Comparison of ENCODE assay signal across 17 cellular contexts in the genomic region with DNA sequence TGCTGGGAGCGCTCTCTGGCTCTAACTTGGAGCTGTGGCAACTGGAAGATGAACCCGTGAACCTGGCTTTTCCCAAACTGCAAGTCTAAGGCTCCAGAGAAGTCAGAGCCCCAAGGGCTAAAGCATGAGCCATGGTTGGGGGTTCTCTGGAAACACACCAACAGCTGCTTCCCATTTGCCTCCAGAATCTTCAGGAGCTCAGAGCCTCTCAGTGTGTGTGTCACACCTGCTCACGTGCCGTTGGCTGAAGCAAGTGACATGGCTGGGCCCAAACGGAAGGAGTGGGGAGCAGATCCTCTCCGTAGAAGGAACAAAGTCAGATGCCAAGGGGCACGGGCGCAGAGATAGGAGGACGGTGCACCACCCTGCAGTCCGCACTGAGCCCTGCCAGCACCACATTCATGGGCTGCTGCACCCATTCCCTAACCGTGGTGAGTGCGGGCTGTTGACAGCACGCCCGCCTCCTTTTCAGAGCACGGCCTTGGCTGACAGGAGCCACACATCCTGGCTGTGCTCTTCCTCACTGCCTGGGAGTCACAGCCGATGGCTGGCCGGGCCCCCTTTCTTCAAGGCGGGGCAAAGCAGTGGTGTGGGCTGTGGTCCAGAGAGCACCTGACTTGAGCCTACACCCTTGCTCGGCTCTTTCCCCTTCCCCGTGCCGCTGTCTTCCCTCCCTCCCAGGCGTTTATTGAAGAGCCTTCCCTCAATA. TPM values are rescaled to one million over a fixed set of nuclear protein-coding genes. Genes with fewer than 3 reads are reported as not detected.
DNase-seq lines count a peak whose midpoint lies in the region; ATAC-seq and TF ChIP-seq lines count a peak whose summit lies in the region.
"Had no signal": no experiment of that assay in that cellular context is flagged by ENCODE, and none has a peak within 500 bp of the region (broad histone marks: within the 10 kb centered on the region; RNA-seq: fewer than 3 reads in every experiment).

No MANE protein-coding gene starts in this region.

- H3K27ac Mint-ChIP-seq in CD14-positive monocyte (no peak overlapping the region), osteocyte (ENCODE audit: unreplicated experiment) (no peak overlapping the region)

- no peaks in the 10 kb centered on the region for H4K20me1 ChIP-seq in osteoblast (ENCODE audit: insufficient read depth, low read length)

- H3K9ac ChIP-seq in SK-N-MC (ENCODE audit: insufficient read length): peak overlapping the region; percentile 62

- peaks cover 0 to 7% (median 5%) of the 10 kb centered on the region in 7 donors for H3K9me3 Mint-ChIP-seq in CD14-positive monocyte
- no peaks in the 10 kb centered on the region for H3K9me3 Mint-ChIP-seq in osteocyte (ENCODE audit: unreplicated experiment)
- H3K9me3 Mint-ChIP-seq: activated naive CD4-positive, alpha-beta T cell treated with anti-CD3 and anti-CD28 coated beads, Interleukin-2, amount 50 U/mL, for 72 hours; CD4-positive, CD25-positive, alpha-beta regulatory T cell had no signal

- H3K4me1 Mint-ChIP-seq in CD14-positive monocyte (peaks cover 11% of the 10 kb centered on the region), osteocyte (ENCODE audit: unreplicated experiment) (no peaks in the 10 kb centered on the region)
- H3K4me1 Mint-ChIP-seq: CD4-positive, CD25-positive, alpha-beta regulatory T cell had no signal

- H3K27me3 Mint-ChIP-seq in CD14-positive monocyte (ENCODE audit: low read depth in 3 of 3) (peaks cover 6 to 18% (median 7%) of the 10 kb centered on the region in 3 donors), osteocyte (ENCODE audit: unreplicated experiment) (peaks cover 3% of the 10 kb centered on the region)

- TF ChIP-seq CTCF in CD14-positive monocyte (IDR thresholded peaks at IDR 0.05): no peak
- no peak for TF ChIP-seq CTCF in osteoblast (IDR thresholded peaks at IDR 0.05; ENCODE audit: extremely low read depth, low read depth, low read length)
- no peak for TF ChIP-seq CTCF in osteocyte (IDR thresholded peaks at IDR 0.05)

- intact Hi-C loops in CD14-positive monocyte (cut with micrococcal nuclease): no loop called here

- H3K27ac ChIP-seq in SK-N-MC (peak overlapping the region; percentile 95), osteoblast (ENCODE audit: low read depth, low read length) (no peak overlapping the region)
- H3K27ac ChIP-seq: A549, pancreas, SJSA1, testis had no signal

- DNase-seq in CD14-positive monocyte (ENCODE audit: low spot score) (no peak), SK-N-MC (ENCODE audit: low read depth, low spot score) (no peak), iPS-NIHi11 (ENCODE audit: low spot score) (peak; percentile 57), osteoblast (ENCODE audit: insufficient read length, low spot score, missing footprints) (peak; percentile 75), osteocyte (ENCODE audit: extremely low spot score, unreplicated experiment) (no peak), NCI-H146 treated with DMSO at 0.1 percent for 48 hours (lab: John Stamatoyannopoulos, UW; ENCODE audit: unreplicated experiment) (no peak)
- DNase-seq: CD4-positive, CD25-positive, alpha-beta regulatory T cell; DMS153; NCI-H1694 treated with DMSO at 0.1 percent for 48 hours; NCI-H446 treated with DMSO at 0.1 percent for 48 hours; testis had no signal

- no peak for ATAC-seq in HG02938 (IDR thresholded peaks at IDR 0.05; ENCODE audit: unreplicated experiment)
- ATAC-seq in GM18861 (IDR thresholded peaks at IDR 0.05; ENCODE audit: unreplicated experiment): no peak
- ATAC-seq: activated naive CD4-positive, alpha-beta T cell treated with anti-CD3 and anti-CD28 coated beads, Interleukin-2, amount 50 U/mL, for 72 hours had no signal

- H3K4me1 ChIP-seq in osteoblast (ENCODE audit: insufficient read depth, low read length): no peaks in the 10 kb centered on the region
- H3K4me1 ChIP-seq: A549, pancreas, SJSA1, testis had no signal

- H3K79me2 ChIP-seq in osteoblast (ENCODE audit: insufficient read depth, low read length): no peaks in the 10 kb centered on the region

- H3K9me3 ChIP-seq in SK-N-MC (ENCODE audit: low read depth, low read length): no peaks in the 10 kb centered on the region
- H3K9me3 ChIP-seq in osteoblast (ENCODE audit: low read depth, low read length): no peaks in the 10 kb centered on the region
- H3K9me3 ChIP-seq: A549, pancreas, SJSA1, testis had no signal

- H2AFZ ChIP-seq in osteoblast (ENCODE audit: low read length): peak overlapping the region; percentile 29

- no peaks in the 10 kb centered on the region for H3K36me3 Mint-ChIP-seq in CD14-positive monocyte
- no peaks in the 10 kb centered on the region for H3K36me3 Mint-ChIP-seq in osteocyte (ENCODE audit: unreplicated experiment)
- H3K36me3 Mint-ChIP-seq: activated naive CD4-positive, alpha-beta T cell treated with anti-CD3 and anti-CD28 coated beads, Interleukin-2, amount 50 U/mL, for 72 hours; CD4-positive, CD25-positive, alpha-beta regulatory T cell had no signal

- peak overlapping the region; percentile 16 to 34 for H3K4me3 Mint-ChIP-seq in CD14-positive monocyte
- H3K4me3 Mint-ChIP-seq in osteocyte (ENCODE audit: unreplicated experiment): no peak overlapping the region
- H3K4me3 Mint-ChIP-seq: CD4-positive, CD25-positive, alpha-beta regulatory T cell had no signal

- H3K27me3 ChIP-seq in osteoblast (ENCODE audit: insufficient read depth, low read length): peaks cover 19% of the 10 kb centered on the region
- H3K27me3 ChIP-seq: pancreas, SJSA1, testis had no signal

- H3K4me3 ChIP-seq in SK-N-MC (peak overlapping the region; percentile 60), osteoblast (ENCODE audit: insufficient read depth, low read length) (no peak overlapping the region)
- H3K4me3 ChIP-seq: A549, pancreas, SJSA1, testis had no signal

- no peaks in the 10 kb centered on the region for H3K36me3 ChIP-seq in SK-N-MC (ENCODE audit: insufficient read depth, low read length)
- no peaks in the 10 kb centered on the region for H3K36me3 ChIP-seq in osteoblast (ENCODE audit: insufficient read depth, low read length)
- H3K36me3 ChIP-seq: pancreas, SJSA1 had no signal

- H3K4me2 ChIP-seq in osteoblast (ENCODE audit: insufficient read depth, low read length): peak overlapping the region; percentile 13
- H3K4me2 ChIP-seq: A549 had no signal

RNA-seq across cellular contexts. Expression of gene TRAF3, which starts 16.6 kb away (rescaled TPM):
- polyA plus RNA-seq in CD14-positive monocyte: 10 to 100 TPM; 12.0 to 17.3 TPM
- 19.5 and 23.3 TPM in 2 replicates for total RNA-seq in osteoblast
- total RNA-seq in osteocyte: 15.9 and 18.8 TPM in 2 replicates

Comparison
In these comparisons a context has a peak if more than half of its experiments do, and no peak if none do; other contexts are left out.
1. DNase-seq: peak in iPS-NIHi11 (single experiment) and osteoblast (single experiment); none in CD14-positive monocyte (single experiment), SK-N-MC (single experiment), osteocyte (single experiment) and NCI-H146 treated with DMSO at 0.1 percent for 48 hours (single experiment).